ENCODE assay signal across 14 cellular contexts in genomic region chr20:12875510-12875909, GRCh38.
"Had no signal": no experiment of that assay in that cellular context is flagged by ENCODE, and none has a peak within 500 bp of the region (broad histone marks: within the 10 kb centered on the region; RNA-seq: fewer than 3 reads in every experiment).

No MANE protein-coding gene starts in this region.

- H3K36me3 Mint-ChIP-seq: activated naive CD8-positive, alpha-beta T cell treated with anti-CD3 and anti-CD28 coated beads for 36 hours; immature natural killer cell had no signal

- H3K4me3 ChIP-seq: dorsolateral prefrontal cortex, ovary, stomach had no signal

- H3K9me3 ChIP-seq: ovary, stomach had no signal

- H3K4me1 Mint-ChIP-seq: activated naive CD8-positive, alpha-beta T cell treated with anti-CD3 and anti-CD28 coated beads for 36 hours; immature natural killer cell had no signal

- H3K9me3 Mint-ChIP-seq: activated naive CD8-positive, alpha-beta T cell treated with anti-CD3 and anti-CD28 coated beads for 36 hours; activated T-helper 1 cell treated with anti-CD3 and anti-CD28 coated beads, Interleukin-12 subunit alpha, Interleukin-12 subunit beta, Interleukin-2, Interleukin-4 antibody, amounts not matched to agents 30 ng/mL and 10 ng/mL and 1 ng/mL, durations not matched to agents 14 hours and 24 hours and 36 hours; immature natural killer cell; T-helper 2 cell treated with Interferon-gamma antibody and Interleukin-4, amounts not matched to agents 5 μg/mL and 100 μg/mL, for 36 hours had no signal

- DNase-seq: activated CD4-positive, CD25-positive, alpha-beta regulatory T cell treated with anti-CD3 and anti-CD28 coated beads, Interleukin-2, amount 50 U/mL, for 72 hours; activated naive CD8-positive, alpha-beta T cell treated with anti-CD3 and anti-CD28 coated beads for 36 hours; anterior cingulate cortex; brain microvascular endothelial cell; erythroblast; immature natural killer cell; midbrain; ovary; stimulated activated CD4-positive, alpha-beta T cell treated with anti-CD3 and anti-CD28 coated beads, Interleukin-1b, Interleukin-23, amount 100 ng/mL, for 48 hours; stomach; SW 1271 had no signal

- H3K27ac ChIP-seq: brain microvascular endothelial cell, ovary, stomach had no signal

- H3K36me3 ChIP-seq: brain microvascular endothelial cell, ovary, stomach had no signal

- H3K27me3 ChIP-seq: brain microvascular endothelial cell, ovary, stomach had no signal

- H3K27ac Mint-ChIP-seq: activated naive CD8-positive, alpha-beta T cell treated with anti-CD3 and anti-CD28 coated beads for 36 hours; activated T-helper 1 cell treated with anti-CD3 and anti-CD28 coated beads, Interleukin-12 subunit alpha, Interleukin-12 subunit beta, Interleukin-2, Interleukin-4 antibody, amounts not matched to agents 30 ng/mL and 10 ng/mL and 1 ng/mL, durations not matched to agents 14 hours and 24 hours and 36 hours; immature natural killer cell; T-helper 2 cell treated with Interferon-gamma antibody and Interleukin-4, amounts not matched to agents 5 μg/mL and 100 μg/mL, for 36 hours had no signal

- H3K4me3 Mint-ChIP-seq: activated naive CD8-positive, alpha-beta T cell treated with anti-CD3 and anti-CD28 coated beads for 36 hours; activated T-helper 1 cell treated with anti-CD3 and anti-CD28 coated beads, Interleukin-12 subunit alpha, Interleukin-12 subunit beta, Interleukin-2, Interleukin-4 antibody, amounts not matched to agents 30 ng/mL and 10 ng/mL and 1 ng/mL, durations not matched to agents 14 hours and 24 hours and 36 hours; immature natural killer cell; T-helper 2 cell treated with Interferon-gamma antibody and Interleukin-4, amounts not matched to agents 5 μg/mL and 100 μg/mL, for 36 hours had no signal

- H3K4me1 ChIP-seq: stomach had no signal
